ENCODE assay signal across 11 cellular contexts in the genomic region with DNA sequence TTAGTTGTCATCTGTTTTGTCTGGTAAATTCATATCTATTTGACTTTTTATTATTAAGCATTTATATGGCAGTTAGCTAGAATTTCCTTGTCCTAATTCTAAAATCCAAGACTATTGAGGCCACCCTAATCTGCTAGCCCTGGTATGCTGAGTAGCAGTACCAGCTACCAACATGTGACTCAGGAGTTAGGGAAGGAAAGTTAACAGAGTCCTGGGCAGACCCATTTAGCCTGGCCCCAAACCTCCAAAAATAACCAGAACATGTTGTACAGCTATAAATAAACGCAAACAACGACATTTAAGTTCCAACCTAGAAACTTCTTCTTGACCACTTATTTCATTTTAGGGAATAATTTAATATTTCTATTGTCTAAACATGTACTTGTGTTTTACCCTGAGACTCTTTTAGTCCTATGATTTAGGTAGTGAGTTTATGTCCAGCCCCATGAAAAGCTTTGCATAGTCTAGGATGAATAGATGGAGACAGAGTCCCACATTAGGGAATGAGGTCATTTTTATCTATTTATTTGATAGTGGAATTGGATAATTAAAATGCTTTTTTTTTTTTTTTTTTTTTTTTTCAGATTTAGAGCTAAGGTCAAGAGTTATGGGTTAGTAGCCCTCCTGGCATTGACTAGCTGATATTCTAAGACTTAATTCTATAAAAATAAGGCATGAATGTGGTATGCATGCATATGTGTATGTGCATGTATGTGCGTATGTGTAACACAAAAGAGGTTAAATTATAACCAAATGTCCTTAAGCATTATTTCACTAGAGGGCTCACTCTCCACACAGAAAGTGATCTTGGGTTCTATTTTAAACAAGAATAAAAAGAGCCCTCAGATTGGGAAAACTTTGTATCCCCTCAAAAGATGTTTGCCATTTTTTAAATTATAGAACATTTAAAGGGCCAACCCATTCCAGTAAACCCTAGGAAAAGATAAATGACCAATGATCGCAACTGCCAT.
A peak's percentile ranks its signal among the peaks of the same experiment; 100 is the strongest.
DNase-seq lines count a peak whose midpoint lies in the region; TF ChIP-seq lines count a peak whose summit lies in the region.
"Had no signal": no experiment of that assay in that cellular context is flagged by ENCODE, and none has a peak within 500 bp of the region (broad histone marks: within the 10 kb centered on the region; RNA-seq: fewer than 3 reads in every experiment).

No MANE protein-coding gene starts in this region.

- CTCF ChIA-PET in A673 (lab: Charles Lee): no interaction called here

- no peak overlapping the region for H2BK120ac ChIP-seq in neuronal stem cell (ENCODE audit: low read depth, low read length)

- no peak overlapping the region for H3K4ac ChIP-seq in neuronal stem cell (ENCODE audit: low read length)

- no CpG with 5 or more reads among the region's 4 CpGs for WGBS in neuronal stem cell (ENCODE audit: extremely low coverage in 2 of 2, insufficient read length in 2 of 2, insufficient replicate concordance in 1 of 2), 2 donors

- no TSS peak for BruUV-seq in A673 (replicated peaks; lab: Mats Ljungman, UMichigan)

- H3K9ac ChIP-seq in neuronal stem cell (ENCODE audit: low read depth, low read length, poor library complexity): no peak overlapping the region

- H3K14ac ChIP-seq in neuronal stem cell (ENCODE audit: low read length): no peak overlapping the region

- no peak for DNase-seq in A673 (ENCODE audit: low spot score)
- peak; percentile 39 for DNase-seq in dedifferentiated amniotic fluid mesenchymal stem cell (ENCODE audit: extremely low spot score)
- DNase-seq in midbrain (lab: John Stamatoyannopoulos, UW): peak; percentile 46
- no peak for DNase-seq in AG20443 (ENCODE audit: low spot score)
- DNase-seq in G401 (ENCODE audit: low spot score): no peak
- no peak for DNase-seq in neuronal stem cell (ENCODE audit: low spot score)
- no peak for DNase-seq in activated CD4-positive, alpha-beta T cell treated with anti-CD3 and anti-CD28 coated beads, Interleukin-2, amount 50 U/mL, for 1 hour
- DNase-seq: activated CD8-positive, alpha-beta memory T cell treated with anti-CD3 and anti-CD28 coated beads for 24 hours; CD4-positive, alpha-beta memory T cell; SHP77 treated with DMSO at 0.1 percent for 48 hours had no signal

- H3K4me2 ChIP-seq in neuronal stem cell (ENCODE audit: insufficient read depth, low read length, poor library complexity, severe bottlenecking): no peak overlapping the region

- H3K79me1 ChIP-seq in neuronal stem cell (ENCODE audit: low read depth, low read length): no peaks in the 10 kb centered on the region

- no peak overlapping the region for H3K18ac ChIP-seq in neuronal stem cell (ENCODE audit: low read length)

- no peak overlapping the region for H2BK5ac ChIP-seq in neuronal stem cell (ENCODE audit: low read length)

- H3K9me3 ChIP-seq in A673 (ENCODE audit: low read depth, low read length, poor library complexity, severe bottlenecking): no peaks in the 10 kb centered on the region
- H3K9me3 ChIP-seq in neuronal stem cell (replicated peaks in 1 of 2; ENCODE audit: control insufficient read depth in 2 of 2, insufficient read depth in 1 of 2, low read depth in 1 of 2, low read length in 2 of 2): no peaks in the 10 kb centered on the region

- H3K4me3 ChIP-seq in A673 (ENCODE audit: low read depth, low read length, poor library complexity, severe bottlenecking) (no peak overlapping the region), neuronal stem cell (ENCODE audit: low read length in 2 of 2) (no peak overlapping the region)

- H3K36me3 ChIP-seq in A673 (ENCODE audit: insufficient read depth, low read length, poor library complexity, severe bottlenecking) (no peaks in the 10 kb centered on the region), neuronal stem cell (replicated peaks in 1 of 2; ENCODE audit: control insufficient read depth in 2 of 2, insufficient read depth in 2 of 2, low read length in 2 of 2) (peaks cover 0 to 11% of the 10 kb centered on the region in 2 donors)

- intact Hi-C loops in A673 (cut with micrococcal nuclease; ENCODE audit: unreplicated experiment): no loop called here

- H3K4me1 ChIP-seq in A673 (ENCODE audit: insufficient read depth, low read length, poor library complexity, severe bottlenecking) (no peaks in the 10 kb centered on the region), neuronal stem cell (ENCODE audit: control insufficient read depth in 2 of 2, insufficient read depth in 1 of 2, low read depth in 1 of 2, low read length in 2 of 2) (no peaks in the 10 kb centered on the region)

- in situ Hi-C loops in G401 (cut with HindIII; ENCODE audit: low sequenced_read_pairs): no loop called here

- H4K8ac ChIP-seq in neuronal stem cell (ENCODE audit: low read depth, low read length): no peak overlapping the region

- H3K27me3 ChIP-seq in A673 (replicated peaks; ENCODE audit: insufficient read depth, low read depth, low read length, poor library complexity) (no peaks in the 10 kb centered on the region), neuronal stem cell (ENCODE audit: control insufficient read depth in 3 of 3, insufficient read depth in 3 of 3, low read depth in 1 of 3, low read length in 3 of 3) (no peaks in the 10 kb centered on the region)

- H4K91ac ChIP-seq in neuronal stem cell (ENCODE audit: low read depth, low read length, poor library complexity): no peak overlapping the region

- TF ChIP-seq CTCF in A673 (conservative IDR thresholded peaks at IDR 0.05; ENCODE audit: low read depth, low read length): peak; percentile 28; the same call in 1 of the 2 replicates
- peak; percentile 43; the same call in 1 of the 2 replicates for TF ChIP-seq CTCF in LNCAP (IDR thresholded peaks at IDR 0.05)

- H2AK5ac ChIP-seq in neuronal stem cell (ENCODE audit: low read depth, low read length): no peak overlapping the region

- H3K27ac ChIP-seq in A673 (ENCODE audit: low read depth, low read length, poor library complexity, severe bottlenecking): no peak overlapping the region
- H3K27ac ChIP-seq in neuronal stem cell (replicated peaks; ENCODE audit: low read length): no peak overlapping the region

- H2BK15ac ChIP-seq in neuronal stem cell (ENCODE audit: low read length): no peak overlapping the region

- H2BK12ac ChIP-seq in neuronal stem cell (ENCODE audit: low read length): no peak overlapping the region

- H3K23ac ChIP-seq in neuronal stem cell (ENCODE audit: low read depth, low read length, poor library complexity): no peak overlapping the region

- POLR2A ChIA-PET in A673 (lab: Charles Lee; ENCODE audit: low non-redundant PET): no interaction called here

- H2AFZ ChIP-seq in neuronal stem cell (ENCODE audit: low read length): no peak overlapping the region

Comparison
In these comparisons a context has a peak if more than half of its experiments do, and no peak if none do; other contexts are left out.
1. DNase-seq: peak in dedifferentiated amniotic fluid mesenchymal stem cell (single experiment) and midbrain (single experiment); none in A673 (single experiment), AG20443 (single experiment), G401 (single experiment), neuronal stem cell (single experiment) and activated CD4-positive, alpha-beta T cell treated with anti-CD3 and anti-CD28 coated beads, Interleukin-2, amount 50 U/mL, for 1 hour (single experiment).